Comparison of ENCODE assay signal across 11 cellular contexts in the genomic region with DNA sequence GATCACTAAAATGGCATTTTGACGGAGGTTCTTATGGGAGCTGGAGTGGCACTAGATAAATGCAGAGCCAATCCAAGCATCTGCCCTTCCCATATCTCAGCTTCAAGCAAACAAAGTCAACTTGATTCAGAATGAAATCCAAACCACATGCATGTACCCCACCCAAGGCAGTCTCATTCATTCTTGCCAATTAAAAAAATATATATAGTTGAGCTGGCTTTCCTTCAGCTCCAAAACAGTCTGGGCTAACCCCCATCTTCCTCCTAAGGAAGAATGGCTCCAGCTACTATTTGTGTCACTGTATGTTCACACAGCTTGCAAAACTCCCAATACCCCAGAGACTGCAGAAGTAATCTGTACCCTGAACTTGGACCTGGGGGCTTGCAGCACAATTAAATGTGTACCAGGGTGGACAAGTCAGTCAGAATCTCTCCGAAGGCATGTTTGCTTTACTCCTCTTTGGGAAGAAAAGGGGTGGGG. TPM values are rescaled to one million over a fixed set of nuclear protein-coding genes. Genes with fewer than 3 reads are reported as not detected.
DNase-seq lines count a peak whose midpoint lies in the region; ATAC-seq and TF ChIP-seq lines count a peak whose summit lies in the region.
"Had no signal": no experiment of that assay in that cellular context is flagged by ENCODE, and none has a peak within 500 bp of the region (broad histone marks: within the 10 kb centered on the region; RNA-seq: fewer than 3 reads in every experiment).

No MANE protein-coding gene starts in this region.

- DNase-seq in activated T-cell treated with anti-CD3 and anti-CD28 coated beads, Interleukin-2, amount 50 U/mL, for 4 hours: no peak
- no peak for DNase-seq in activated T-cell treated with anti-CD3 and anti-CD28 coated beads, Interleukin-2, amount 50 U/mL, for 1 hour
- DNase-seq in coronary artery (ENCODE audit: low spot score): no peak
- DNase-seq in thyroid gland: no peak
- DNase-seq in BE2C: no peak

- ATAC-seq in activated T-cell treated with anti-CD3 and anti-CD28 coated beads, Interleukin-2, amount 50 U/mL, for 4 hours: no peak
- ATAC-seq in GM18909 (IDR thresholded peaks at IDR 0.05; ENCODE audit: poor library complexity, unreplicated experiment) (no peak), HG03045 (IDR thresholded peaks at IDR 0.05; ENCODE audit: unreplicated experiment) (no peak)

- peak overlapping the region; percentile 77 for H3K4me3 Mint-ChIP-seq in activated T-cell treated with anti-CD3 and anti-CD28 coated beads, Interleukin-2, amount 50 U/mL, for 4 hours

- H3K4me1 ChIP-seq in muscle layer of colon (ENCODE audit: insufficient read depth, low read length) (peaks cover 36% of the 10 kb centered on the region), thyroid gland (peaks cover 63 to 72% of the 10 kb centered on the region in 2 donors), BE2C (no peaks in the 10 kb centered on the region)

- 56 to 62% methylated on average over 2 of the region's 2 CpGs for WGBS in thyroid gland, 2 donors

- H3K27ac ChIP-seq in coronary artery (peak overlapping the region; percentile 88 to 90), muscle layer of colon (ENCODE audit: low read depth, low read length) (peak overlapping the region; percentile 70), thyroid gland (peak overlapping the region; percentile 85 to 96 (median 86))

- H3K9ac ChIP-seq in muscle layer of colon (ENCODE audit: low read length): peak overlapping the region; percentile 14

- H3K4me3 ChIP-seq in coronary artery (peak overlapping the region; percentile 55), muscle layer of colon (ENCODE audit: low read depth in 1 of 2, low read length in 2 of 2) (no peak overlapping the region), thyroid gland (replicated peaks in 1 of 3) (no peak overlapping the region), BE2C (ENCODE audit: low read depth, low read length) (no peak overlapping the region)

- no peaks in the 10 kb centered on the region for H3K9me3 Mint-ChIP-seq in activated T-cell treated with anti-CD3 and anti-CD28 coated beads, Interleukin-2, amount 50 U/mL, for 4 hours

- no peaks in the 10 kb centered on the region for H3K27me3 ChIP-seq in muscle layer of colon (ENCODE audit: control insufficient read depth in 1 of 2, insufficient read depth in 2 of 2, low read length in 2 of 2)
- H3K27me3 ChIP-seq in thyroid gland: no peaks in the 10 kb centered on the region
- H3K27me3 ChIP-seq in BE2C: no peaks in the 10 kb centered on the region

- H3K9me3 ChIP-seq in muscle layer of colon (ENCODE audit: low read length): no peaks in the 10 kb centered on the region
- H3K9me3 ChIP-seq in thyroid gland: no peaks in the 10 kb centered on the region
- H3K9me3 ChIP-seq in BE2C: no peaks in the 10 kb centered on the region

- no peak for TF ChIP-seq CTCF in coronary artery (IDR thresholded peaks at IDR 0.05)
- no peak for TF ChIP-seq CTCF in thyroid gland (IDR thresholded peaks at IDR 0.05)
- no peak for TF ChIP-seq CTCF in BE2C (IDR thresholded peaks at IDR 0.05; ENCODE audit: low read depth, low read length)

- H3K36me3 ChIP-seq in muscle layer of colon (ENCODE audit: insufficient read depth, low read length): peaks cover 15% of the 10 kb centered on the region
- no peaks in the 10 kb centered on the region for H3K36me3 ChIP-seq in thyroid gland
- no peaks in the 10 kb centered on the region for H3K36me3 ChIP-seq in BE2C

- intact Hi-C loops in thyroid gland (cut with DNase I): loop anchor here (10.0 kb wide), 1 partner anchor 57 kb away; no protein-coding TSS in a partner anchor

- peaks cover 16% of the 10 kb centered on the region for H3K36me3 Mint-ChIP-seq in activated T-cell treated with anti-CD3 and anti-CD28 coated beads, Interleukin-2, amount 50 U/mL, for 4 hours (ENCODE audit: insufficient read depth)

- no peak for TF ChIP-seq POLR2A in thyroid gland (IDR thresholded peaks at IDR 0.05)

- peaks cover 68% of the 10 kb centered on the region for H3K4me1 Mint-ChIP-seq in activated T-cell treated with anti-CD3 and anti-CD28 coated beads, Interleukin-2, amount 50 U/mL, for 4 hours (ENCODE audit: low read depth)

- no peaks in the 10 kb centered on the region for H3K27me3 Mint-ChIP-seq in activated T-cell treated with anti-CD3 and anti-CD28 coated beads, Interleukin-2, amount 50 U/mL, for 4 hours (ENCODE audit: low read depth)

RNA-seq across cellular contexts. Expression of a gene that starts 35.5 kb away (rescaled TPM):
- total RNA-seq in activated T-cell treated with anti-CD3 and anti-CD28 coated beads, Interleukin-2, amount 50 U/mL, for 4 hours: 1 to 10 TPM; 2.7 to 4.9 (median 3.4) TPM
- 1 to 10 TPM in 1 of 4 donors, under 1 TPM in 3; 0.11 to 2.1 (median 0.60) TPM for total RNA-seq in thyroid gland
- polyA plus RNA-seq in BE2C (2012; ENCODE audit: insufficient read depth, insufficient read length, low read depth): 5.5 TPM

RNA-seq across cellular contexts. Expression of a gene that starts 44.7 kb away (rescaled TPM):
- not detected for total RNA-seq in activated T-cell treated with anti-CD3 and anti-CD28 coated beads, Interleukin-2, amount 50 U/mL, for 4 hours
- under 1 TPM in 3 of 4 donors, not detected in 1; 0.50 to 0.63 (median 0.54) TPM for total RNA-seq in thyroid gland
- not detected for polyA plus RNA-seq in BE2C (2012; ENCODE audit: insufficient read depth, insufficient read length, low read depth)
- total RNA-seq: fibroblast of villous mesenchyme, M059J had no signal
- polyA plus RNA-seq: AG04450 had no signal

RNA-seq across cellular contexts. Expression of a gene that starts 53.3 kb away (rescaled TPM):
- under 1 TPM in 2 of 3 donors, not detected in 1; 0.33 to 0.34 TPM for total RNA-seq in activated T-cell treated with anti-CD3 and anti-CD28 coated beads, Interleukin-2, amount 50 U/mL, for 4 hours
- total RNA-seq in thyroid gland: 10 to 100 TPM in 2 of 4 donors, 1 to 10 TPM in 2; 7.4 to 33.4 (median 10.7) TPM
- polyA plus RNA-seq in BE2C (2012; ENCODE audit: insufficient read depth, insufficient read length, low read depth): not detected
- total RNA-seq: fibroblast of villous mesenchyme, M059J had no signal
- polyA plus RNA-seq: AG04450 had no signal

Comparison
In these comparisons a context has a peak if more than half of its experiments do, and no peak if none do; other contexts are left out.
1. RNA of a gene that starts 53.3 kb away (total RNA-seq): 7.4 to 33.4 TPM in thyroid gland; 0.33 to 0.34 TPM in activated T-cell treated with anti-CD3 and anti-CD28 coated beads, Interleukin-2, amount 50 U/mL, for 4 hours; every median in the first group is over 4 times any median in the second.
2. Peak in every context shown above with its lines, with median percentiles within 50 percentile points of each other: H3K27ac ChIP-seq.